12 cellular contexts compared by ENCODE assay signal in genomic region chr6:44342489-44342888, GRCh38. TPM values are rescaled to one million over a fixed set of nuclear protein-coding genes. Genes with fewer than 3 reads are reported as not detected.
A peak's percentile ranks its signal among the peaks of the same experiment; 100 is the strongest.
DNase-seq lines count a peak whose midpoint lies in the region; ATAC-seq, FAIRE-seq and TF ChIP-seq lines count a peak whose summit lies in the region.
"Had no signal": no experiment of that assay in that cellular context is flagged by ENCODE, and none has a peak within 500 bp of the region (broad histone marks: within the 10 kb centered on the region; RNA-seq: fewer than 3 reads in every experiment).

Gene SPATS1, plus strand, starts transcription at chr6:44342650. Its CDS starts 446 bp downstream, at chr6:44343096.

- no peaks in the 10 kb centered on the region for H3K9me3 Mint-ChIP-seq in activated CD4-positive, alpha-beta memory T cell treated with anti-CD3 and anti-CD28 coated beads for 36 hours
- no peaks in the 10 kb centered on the region for H3K9me3 Mint-ChIP-seq in activated CD4-positive, alpha-beta memory T cell treated with anti-CD3 and anti-CD28 coated beads, Interleukin-2, amount 10 ng/mL, durations not matched to agents 7 days and 5 days

- no peak for TF ChIP-seq EP300 in K562 (IDR thresholded peaks at IDR 0.05; ENCODE audit: low read length)

- H3K9me3 ChIP-seq in K562 (replicated peaks; ENCODE audit: control insufficient read depth, insufficient read depth, low read depth, low read length) (no peaks in the 10 kb centered on the region), tibial artery (no peaks in the 10 kb centered on the region), colonic mucosa (no peaks in the 10 kb centered on the region)
- H3K9me3 ChIP-seq: SJSA1 had no signal

- no peaks in the 10 kb centered on the region for H3K9me1 ChIP-seq in K562 (ENCODE audit: control insufficient read depth, insufficient read depth, low read length)

- BruUV-seq in K562 (replicated peaks; lab: Mats Ljungman, UMichigan): no TSS peak

- H3K4me1 Mint-ChIP-seq in activated CD4-positive, alpha-beta memory T cell treated with anti-CD3 and anti-CD28 coated beads for 36 hours (ENCODE audit: low read depth): peaks cover 3% of the 10 kb centered on the region
- H3K4me1 Mint-ChIP-seq in activated CD4-positive, alpha-beta memory T cell treated with anti-CD3 and anti-CD28 coated beads, Interleukin-2, amount 10 ng/mL, durations not matched to agents 7 days and 5 days: no peaks in the 10 kb centered on the region

- no peak within 1 kb of the TSS for H3K27ac Mint-ChIP-seq in activated CD4-positive, alpha-beta memory T cell treated with anti-CD3 and anti-CD28 coated beads for 36 hours
- no peak within 1 kb of the TSS for H3K27ac Mint-ChIP-seq in activated CD4-positive, alpha-beta memory T cell treated with anti-CD3 and anti-CD28 coated beads, Interleukin-2, amount 10 ng/mL, durations not matched to agents 7 days and 5 days

- intact Hi-C loops in activated CD4-positive, alpha-beta memory T cell treated with anti-CD3 and anti-CD28 coated beads for 36 hours (cut with micrococcal nuclease): loop anchor here (10.0 kb wide), 1 partner anchor 112 kb away; no protein-coding TSS in a partner anchor
- intact Hi-C loops in K562 (cut with micrococcal nuclease): loop anchor here (5.0 kb wide), 1 partner anchor 115 kb away; no protein-coding TSS in a partner anchor
- intact Hi-C loops in tibial artery (cut with DNase I; ENCODE audit: low total_unique reads): no loop called here
- intact Hi-C loops in colonic mucosa (cut with DNase I): no loop called here

- DNase-seq in activated CD4-positive, alpha-beta memory T cell treated with anti-CD3 and anti-CD28 coated beads for 36 hours: peak; percentile 13
- DNase-seq in activated CD4-positive, alpha-beta memory T cell treated with anti-CD3 and anti-CD28 coated beads, Interleukin-2, amount 10 ng/mL, durations not matched to agents 7 days and 5 days: no peak
- DNase-seq in K562 (ENCODE audit: extremely low read depth in 1 of 4, low spot score in 3 of 4): no peak
- DNase-seq in left lobe of liver (ENCODE audit: low spot score): no peak
- DNase-seq in tibial artery: peak in 1 of 2 donors; percentile 25
- DNase-seq in colonic mucosa: no peak
- DNase-seq in LoVo (ENCODE audit: low spot score): no peak
- no peak for DNase-seq in hippocampal formation (lab: John Stamatoyannopoulos, UW)
- DNase-seq: activated T-cell treated with anti-CD3 and anti-CD28 coated beads for 4 hours had no signal

- H3K27ac ChIP-seq in K562 (ENCODE audit: extremely low read depth, low read depth, low read length) (no peak within 1 kb of the TSS), tibial artery (no peak within 1 kb of the TSS), colonic mucosa (no peak within 1 kb of the TSS)
- H3K27ac ChIP-seq: epithelial cell of prostate, SJSA1 had no signal

- no peaks in the 10 kb centered on the region for H3K79me2 ChIP-seq in K562 (ENCODE audit: control insufficient read depth, insufficient read depth, low read length)

- no peak for TF ChIP-seq CTCF in K562 (IDR thresholded peaks at IDR 0.05 in 2 of 3, conservative IDR thresholded peaks at IDR 0.05 in 1 of 3; ENCODE audit: insufficient read depth in 2 of 3, low read depth in 1 of 3, low read length in 3 of 3)
- no peak for TF ChIP-seq CTCF in tibial artery (IDR thresholded peaks at IDR 0.05)
- TF ChIP-seq CTCF in colonic mucosa (IDR thresholded peaks at IDR 0.05): no peak

- peaks cover 40% of the 10 kb centered on the region for H3K27me3 Mint-ChIP-seq in activated CD4-positive, alpha-beta memory T cell treated with anti-CD3 and anti-CD28 coated beads for 36 hours
- peaks cover 48% of the 10 kb centered on the region for H3K27me3 Mint-ChIP-seq in activated CD4-positive, alpha-beta memory T cell treated with anti-CD3 and anti-CD28 coated beads, Interleukin-2, amount 10 ng/mL, durations not matched to agents 7 days and 5 days

- H4K20me1 ChIP-seq in K562 (replicated peaks; ENCODE audit: control insufficient read depth, insufficient read depth, low read length): no peaks in the 10 kb centered on the region

- 9% methylated on average over 30 of the region's 31 CpGs for whole genome bisulfite sequencing in K562 (ENCODE audit: insufficient coverage, low coverage, missing lambda C conversion rate)

- H2AFZ ChIP-seq in K562 (ENCODE audit: low read depth, low read length): peak within 1 kb of the TSS; percentile 23; the same call in 1 of the 2 replicates

- CTCF ChIA-PET in activated CD4-positive, alpha-beta memory T cell treated with anti-CD3 and anti-CD28 coated beads for 36 hours (lab: Charles Lee): interaction anchor here (1.0 to 1.4 kb wide), 5 partner anchors 30 to 170 kb away, joined by 3 to 7 read pairs (median 5); partner anchors contain the start of gene AARS2
- CTCF ChIA-PET in activated CD4-positive, alpha-beta memory T cell treated with anti-CD3 and anti-CD28 coated beads, Interleukin-2, amount 10 ng/mL, durations not matched to agents 7 days and 5 days (lab: Charles Lee): interaction anchor here (0.7 to 1.5 kb wide), 3 partner anchors 30 to 1591 kb away, joined by 3 to 7 read pairs (median 3); partner anchors contain the start of gene AARS2
- CTCF ChIA-PET in K562 (lab: Yijun Ruan, JAX; ENCODE audit: low intra/inter-chr PET ratio): no interaction called here

- H3K27me3 ChIP-seq in K562 (ENCODE audit: control insufficient read depth in 2 of 2, insufficient read depth in 2 of 2, low read length in 2 of 2) (peaks cover 27 to 42% of the 10 kb centered on the region in 2 experiments; a peak in 4 of 5 replicates), tibial artery (peaks cover 0 to 38% of the 10 kb centered on the region in 2 donors), colonic mucosa (peaks cover 9% of the 10 kb centered on the region)

- H3K36me3 Mint-ChIP-seq in activated CD4-positive, alpha-beta memory T cell treated with anti-CD3 and anti-CD28 coated beads for 36 hours: no peaks in the 10 kb centered on the region
- H3K36me3 Mint-ChIP-seq in activated CD4-positive, alpha-beta memory T cell treated with anti-CD3 and anti-CD28 coated beads, Interleukin-2, amount 10 ng/mL, durations not matched to agents 7 days and 5 days (ENCODE audit: low read depth): no peaks in the 10 kb centered on the region

- TF ChIP-seq POLR2A in K562 (conservative IDR thresholded peaks at IDR 0.05): no peak

- no peak for TF ChIP-seq RAD21 in K562 (CRISPR knock-in tag; conservative IDR thresholded peaks at IDR 0.05 in 1 of 2, IDR thresholded peaks at IDR 0.05 in 1 of 2)

- H3K4me3 ChIP-seq in K562 (no peak within 1 kb of the TSS), tibial artery (peak within 1 kb of the TSS; percentile 13 to 41), colonic mucosa (no peak within 1 kb of the TSS)
- H3K4me3 ChIP-seq: SJSA1 had no signal

- H3K4me2 ChIP-seq in K562 (ENCODE audit: insufficient read depth, low read length): no peak within 1 kb of the TSS

- H3K36me3 ChIP-seq in K562 (ENCODE audit: control insufficient read depth, insufficient read depth, low read length) (no peaks in the 10 kb centered on the region), tibial artery (no peaks in the 10 kb centered on the region), colonic mucosa (no peaks in the 10 kb centered on the region)
- H3K36me3 ChIP-seq: SJSA1 had no signal

- in situ Hi-C loops in K562 (cut with MboI): loop anchor here (5.0 kb wide), 1 partner anchor 75 kb away; the partner anchor contains the start of gene NFKBIE

- no peak for FAIRE-seq in K562 (lab: Jason Lieb, UNC)

- H3K4me1 ChIP-seq in K562 (replicated peaks in 1 of 2; ENCODE audit: control insufficient read depth in 2 of 2, insufficient read depth in 2 of 2, low read length in 2 of 2) (peaks cover 5 to 11% of the 10 kb centered on the region in 2 experiments; a peak in 3 of 5 replicates), tibial artery (peaks cover 0 to 23% (median 7%) of the 10 kb centered on the region in 4 donors), colonic mucosa (no peaks in the 10 kb centered on the region)
- H3K4me1 ChIP-seq: SJSA1 had no signal

- H3K4me3 Mint-ChIP-seq in activated CD4-positive, alpha-beta memory T cell treated with anti-CD3 and anti-CD28 coated beads for 36 hours: no peak within 1 kb of the TSS
- H3K4me3 Mint-ChIP-seq in activated CD4-positive, alpha-beta memory T cell treated with anti-CD3 and anti-CD28 coated beads, Interleukin-2, amount 10 ng/mL, durations not matched to agents 7 days and 5 days: no peak within 1 kb of the TSS

- ATAC-seq in K562: peak; percentile 18
- peak; percentile 27 for ATAC-seq in left lobe of liver

- H3K9ac ChIP-seq in K562 (ENCODE audit: insufficient read depth in 1 of 2, low read depth in 2 of 2, low read length in 2 of 2): peak within 1 kb of the TSS in 1 of 2 experiments; percentile 67; a peak in 2 of 4 replicates
- peak within 1 kb of the TSS in 1 of 2 donors; percentile 19 for H3K9ac ChIP-seq in colonic mucosa (ENCODE audit: low read depth in 2 of 2, low read length in 2 of 2)

- POLR2A ChIA-PET in activated CD4-positive, alpha-beta memory T cell treated with anti-CD3 and anti-CD28 coated beads for 36 hours (lab: Charles Lee): interaction anchor here (0.7 to 1.7 kb wide), 2 partner anchors 10 to 1798 kb away, joined by 3 read pairs; no protein-coding TSS in a partner anchor
- POLR2A ChIA-PET in activated CD4-positive, alpha-beta memory T cell treated with anti-CD3 and anti-CD28 coated beads, Interleukin-2, amount 10 ng/mL, durations not matched to agents 7 days and 5 days (lab: Charles Lee): interaction anchor here (0.6 to 1.6 kb wide), 2 partner anchors 30 to 45 kb away, joined by 3 to 6 read pairs; partner anchors contain the start of genes AARS2 and CDC5L
- POLR2A ChIA-PET in K562 (lab: Yijun Ruan, JAX): interaction anchor here (0.5 to 1.3 kb wide), 6 partner anchors 10 to 112 kb away, joined by 3 to 5 read pairs (median 4); partner anchors contain the start of genes AARS2 and CDC5L

RNA-seq across cellular contexts. Expression of gene SPATS1, which starts in this region (rescaled TPM):
- total RNA-seq in activated CD4-positive, alpha-beta memory T cell treated with anti-CD3 and anti-CD28 coated beads for 36 hours: not detected
- not detected for total RNA-seq in activated CD4-positive, alpha-beta memory T cell treated with anti-CD3 and anti-CD28 coated beads, Interleukin-2, amount 10 ng/mL, durations not matched to agents 7 days and 5 days
- not detected in 2 replicates for total RNA-seq in K562 (2011; cell fraction: chromatin; rRNA removed; ENCODE audit: low replicate concordance)
- total RNA-seq in K562 (2011; cell fraction: nucleolus; rRNA removed): not detected in 2 replicates
- not detected in 2 replicates for total RNA-seq in K562 (2011; cell fraction: nucleoplasm; rRNA removed)
- total RNA-seq in K562 (2014; rRNA removed) (not detected in 2 replicates), K562 (2014; rRNA removed; fragmentation: Illumina TruSeq; extraction: Trizol) (not detected in 2 replicates), K562 (2015; rRNA removed; fragmentation: Illumina TruSeq; extraction: Trizol) (not detected in 2 replicates), K562 (2021) (not detected in 2 replicates), left lobe of liver (not detected), colonic mucosa (not detected)
- polyA plus RNA-seq in K562 (2011; rRNA removed) (not detected in 2 replicates), K562 (2014; fragmentation: Illumina TruSeq; extraction: Trizol) (not detected in 2 replicates), K562 (2014; fragmentation: Nextera tagmentation; extraction: Ambion mirVana) (not detected), K562 (2014; rRNA removed) (not detected in 2 replicates)
- not detected in 2 replicates for polyA plus RNA-seq in K562 (2011; cell fraction: cytosol; rRNA removed)
- polyA plus RNA-seq in K562 (2011; cell fraction: nucleus; rRNA removed): not detected in 2 replicates
- not detected in 2 replicates for polyA plus RNA-seq in K562 (2012)
- polyA minus RNA-seq in K562 (2011; rRNA and poly(A)+ RNA removed): not detected in 2 replicates
- polyA minus RNA-seq in K562 (2011; cell fraction: cytosol; rRNA and poly(A)+ RNA removed): not detected in 2 replicates
- not detected in 2 replicates for polyA minus RNA-seq in K562 (2011; cell fraction: nucleus; rRNA and poly(A)+ RNA removed)
- total RNA-seq: mucosa of gallbladder, SJSA1 had no signal

Comparison
In these comparisons a context has a peak if more than half of its experiments do, and no peak if none do; other contexts are left out.
1. Peak in DNase-seq in activated CD4-positive, alpha-beta memory T cell treated with anti-CD3 and anti-CD28 coated beads for 36 hours; RNA of the gene not detected or under 1 TPM.
2. Peak in ATAC-seq in K562; RNA of the gene not detected or under 1 TPM.
3. Peak in ATAC-seq in left lobe of liver; RNA of the gene not detected or under 1 TPM.
4. H3K4me3 ChIP-seq: peak in tibial artery (2 of 2); none in K562 (single experiment) and colonic mucosa (single experiment).
5. intact Hi-C loops: an anchor here in activated CD4-positive, alpha-beta memory T cell treated with anti-CD3 and anti-CD28 coated beads for 36 hours (10.0 kb wide) and K562 (5.0 kb wide); none called in tibial artery and colonic mucosa.